ENCODE assay signal across 21 cellular contexts in the genomic region with DNA sequence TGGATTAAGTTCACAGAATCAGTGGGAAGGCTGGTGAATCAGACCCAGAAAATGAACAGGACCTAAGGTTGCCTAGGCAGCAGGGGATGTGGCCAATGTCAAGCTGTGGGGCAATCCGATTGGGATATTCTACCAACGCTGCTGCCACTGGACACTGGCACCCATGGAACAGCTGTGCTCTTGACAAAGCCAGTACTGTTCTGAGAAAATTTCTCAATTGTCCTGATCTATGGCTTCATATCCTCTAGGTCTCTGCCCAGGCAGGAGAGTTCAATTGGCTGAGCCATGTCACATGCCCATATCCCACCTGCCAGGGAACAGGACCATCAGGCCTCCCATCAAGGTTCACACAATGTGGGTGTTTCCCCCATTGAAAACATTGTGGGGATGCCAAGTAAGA. TPM values are rescaled to one million over a fixed set of nuclear protein-coding genes. Genes with fewer than 3 reads are reported as not detected.
A peak's percentile ranks its signal among the peaks of the same experiment; 100 is the strongest.
DNase-seq lines count a peak whose midpoint lies in the region; TF ChIP-seq lines count a peak whose summit lies in the region.
"Had no signal": no experiment of that assay in that cellular context is flagged by ENCODE, and none has a peak within 500 bp of the region (broad histone marks: within the 10 kb centered on the region; RNA-seq: fewer than 3 reads in every experiment).

No MANE protein-coding gene starts in this region.

- no peaks in the 10 kb centered on the region for H3K36me3 ChIP-seq in MG63
- no peaks in the 10 kb centered on the region for H3K36me3 ChIP-seq in breast epithelium
- H3K36me3 ChIP-seq in suprapubic skin = no peaks in the 10 kb centered on the region
- H3K36me3 ChIP-seq: Peyer's patch had no signal

- H3K27ac ChIP-seq in breast epithelium (peak overlapping the region; percentile 86 to 98), suprapubic skin (peak overlapping the region; percentile 97)
- H3K27ac ChIP-seq: HL-60, Peyer's patch had no signal

- TF ChIP-seq CTCF in breast epithelium (IDR thresholded peaks at IDR 0.05) (no peak), suprapubic skin (IDR thresholded peaks at IDR 0.05) (no peak)

- peak; percentile 56 for DNase-seq in MG63
- DNase-seq in breast epithelium (ENCODE audit: low spot score in 2 of 2) = peak in 1 of 2 donors; percentile 69
- peak; percentile 28 for DNase-seq in midbrain (lab: John Stamatoyannopoulos, UW)
- DNase-seq in suprapubic skin (ENCODE audit: low spot score in 2 of 2) = no peak
- no peak for DNase-seq in AG20443 (ENCODE audit: low spot score)
- DNase-seq in NK-92 (lab: John Stamatoyannopoulos, UW; ENCODE audit: unreplicated experiment) = no peak
- DNase-seq in activated CD4-positive, alpha-beta T cell treated with anti-CD3 and anti-CD28 coated beads, Interleukin-2, amount 50 U/mL, for 48 hours = no peak
- DNase-seq: ACHN; CD8-positive, alpha-beta T cell; GOT3; HFFc6; KG1; MM.1S; NCI-H1105 treated with DMSO at 0.1 percent for 48 hours; NCI-H187 treated with DMSO at 0.1 percent for 48 hours; NCI-H2171; NCI-H446 treated with DMSO at 0.1 percent for 48 hours; NCI-H774; Peyer's patch; SHP77 treated with DMSO at 0.1 percent for 48 hours had no signal

- 79% methylated on average over 2 of the region's 2 CpGs for WGBS in suprapubic skin

- intact Hi-C loops in breast epithelium (cut with DNase I; ENCODE audit: low total_unique reads) = no loop called here

- H3K27me3 ChIP-seq in MG63 (no peaks in the 10 kb centered on the region), breast epithelium (no peaks in the 10 kb centered on the region), suprapubic skin (peaks cover 5% of the 10 kb centered on the region)

- no peak for TF ChIP-seq EP300 in suprapubic skin (IDR thresholded peaks at IDR 0.05)

- H3K4me1 ChIP-seq in breast epithelium (no peaks in the 10 kb centered on the region), suprapubic skin (peaks cover 30% of the 10 kb centered on the region)
- H3K4me1 ChIP-seq: Peyer's patch had no signal

- no peak overlapping the region for H3K4me3 ChIP-seq in MG63
- H3K4me3 ChIP-seq in breast epithelium = no peak overlapping the region
- H3K4me3 ChIP-seq in suprapubic skin = no peak overlapping the region
- H3K4me3 ChIP-seq: Peyer's patch had no signal

- H3K9me3 ChIP-seq in MG63 (peaks cover 7% of the 10 kb centered on the region), breast epithelium (no peaks in the 10 kb centered on the region), suprapubic skin (no peaks in the 10 kb centered on the region)
- H3K9me3 ChIP-seq: Peyer's patch had no signal

- TF ChIP-seq POLR2A in breast epithelium (IDR thresholded peaks at IDR 0.05) (no peak), suprapubic skin (IDR thresholded peaks at IDR 0.05) (no peak)

RNA-seq across cellular contexts. Expression of a gene that starts 6.2 kb away (rescaled TPM):
- total RNA-seq in MG63 (2014; rRNA removed; shearing (Covaris generic); ENCODE audit: low replicate concordance) = not detected in 2 replicates
- total RNA-seq in breast epithelium (100 to 1,000 TPM in 2 of 3 donors, 1 to 10 TPM in 1; 1.1 to 335 (median 230) TPM), suprapubic skin (100 to 1,000 TPM; 151 to 724 (median 511) TPM)
- total RNA-seq: CD8-positive, alpha-beta T cell had no signal

RNA-seq across cellular contexts. Expression of a gene that starts 24.3 kb away (rescaled TPM):
- total RNA-seq in MG63 (2014; rRNA removed; shearing (Covaris generic); ENCODE audit: low replicate concordance) = 24.3 and 58.4 TPM in 2 replicates
- total RNA-seq in breast epithelium (10 to 100 TPM; 26.4 to 79.8 (median 48.2) TPM), suprapubic skin (10 to 100 TPM; 17.9 to 31.5 (median 27.8) TPM)

Comparison
In these comparisons a context has a peak if more than half of its experiments do, and no peak if none do; other contexts are left out.
1. DNase-seq: peak in MG63 (single experiment) and midbrain (single experiment); none in suprapubic skin (0 of 2), AG20443 (single experiment), NK-92 (single experiment) and activated CD4-positive, alpha-beta T cell treated with anti-CD3 and anti-CD28 coated beads, Interleukin-2, amount 50 U/mL, for 48 hours (0 of 2).